In the genomic region with DNA sequence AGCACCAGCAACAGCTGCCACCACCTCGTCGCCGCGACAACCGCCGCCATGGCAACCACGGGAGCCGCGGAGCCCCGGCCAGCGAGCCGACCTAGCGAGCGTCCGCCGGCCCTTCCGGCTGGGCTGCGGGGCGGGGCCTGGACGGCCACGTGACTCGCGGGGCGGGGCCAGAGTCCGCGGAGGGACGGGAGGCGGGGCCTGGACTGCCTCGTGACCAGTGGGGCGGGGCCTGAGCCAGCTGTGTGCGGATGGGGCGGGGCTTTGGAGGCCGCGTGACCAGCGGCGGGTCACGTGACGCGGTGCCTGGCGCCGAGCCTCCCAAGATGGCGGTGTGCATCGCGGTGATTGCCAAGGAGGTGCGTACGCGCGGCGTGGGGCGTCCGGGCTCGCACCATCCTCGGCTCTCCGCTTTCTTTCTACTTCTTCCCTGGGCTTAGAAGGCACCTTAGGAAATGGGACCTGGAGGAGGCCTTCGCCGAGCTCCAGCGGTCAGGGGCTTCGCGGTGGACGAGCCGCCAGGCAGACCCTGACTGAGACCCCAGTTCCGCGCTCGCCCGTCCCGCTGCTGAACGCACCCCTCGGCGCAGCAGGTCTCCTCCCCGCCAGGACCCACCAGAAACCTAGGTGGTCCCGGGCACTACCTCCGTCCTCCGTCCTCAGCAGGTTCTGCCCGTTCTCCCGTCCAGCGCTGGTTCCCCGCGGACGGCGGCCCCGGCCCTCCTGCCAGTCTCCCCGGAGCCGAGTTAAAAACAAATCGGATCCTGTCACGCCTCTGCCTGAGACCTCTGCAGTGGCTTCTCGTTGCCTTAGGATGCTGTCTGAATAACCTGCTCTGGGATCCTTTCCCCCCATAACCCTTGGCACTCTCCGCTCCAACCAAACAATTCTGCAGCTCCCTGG, we compare ENCODE assay signal across 1 cellular context.
TF ChIP-seq lines count a peak whose summit lies in the region.

A gene with protein sequence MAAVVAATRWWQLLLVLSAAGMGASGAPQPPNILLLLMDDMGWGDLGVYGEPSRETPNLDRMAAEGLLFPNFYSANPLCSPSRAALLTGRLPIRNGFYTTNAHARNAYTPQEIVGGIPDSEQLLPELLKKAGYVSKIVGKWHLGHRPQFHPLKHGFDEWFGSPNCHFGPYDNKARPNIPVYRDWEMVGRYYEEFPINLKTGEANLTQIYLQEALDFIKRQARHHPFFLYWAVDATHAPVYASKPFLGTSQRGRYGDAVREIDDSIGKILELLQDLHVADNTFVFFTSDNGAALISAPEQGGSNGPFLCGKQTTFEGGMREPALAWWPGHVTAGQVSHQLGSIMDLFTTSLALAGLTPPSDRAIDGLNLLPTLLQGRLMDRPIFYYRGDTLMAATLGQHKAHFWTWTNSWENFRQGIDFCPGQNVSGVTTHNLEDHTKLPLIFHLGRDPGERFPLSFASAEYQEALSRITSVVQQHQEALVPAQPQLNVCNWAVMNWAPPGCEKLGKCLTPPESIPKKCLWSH (minus strand): TSS at position 120 of the 900 bp plus-strand sequence. CDS start 70 bp downstream, at position 50.
A gene with protein sequence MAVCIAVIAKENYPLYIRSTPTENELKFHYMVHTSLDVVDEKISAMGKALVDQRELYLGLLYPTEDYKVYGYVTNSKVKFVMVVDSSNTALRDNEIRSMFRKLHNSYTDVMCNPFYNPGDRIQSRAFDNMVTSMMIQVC (plus strand): TSS at position 300 of the 900 bp plus-strand sequence. CDS start 24 bp downstream, at position 324.

TF ChIP-seq in WTC11, 78 proteins besides CTCF, POLR2A, EP300 and RAD21 (continued from another document):
- TF ChIP-seq CREM (CRISPR knock-in tag; IDR thresholded peaks at IDR 0.05) = peak; percentile 35; the same call in 1 of the 2 replicates
- TF ChIP-seq CBFB (CRISPR knock-in tag; IDR thresholded peaks at IDR 0.05; ENCODE audit: low read depth) = no peak
- TF ChIP-seq ZNF232 (CRISPR knock-in tag; IDR thresholded peaks at IDR 0.05) = peak; percentile 85
- no peak for TF ChIP-seq TEAD1 (CRISPR knock-in tag; IDR thresholded peaks at IDR 0.05)
- TF ChIP-seq, protein P1, sequence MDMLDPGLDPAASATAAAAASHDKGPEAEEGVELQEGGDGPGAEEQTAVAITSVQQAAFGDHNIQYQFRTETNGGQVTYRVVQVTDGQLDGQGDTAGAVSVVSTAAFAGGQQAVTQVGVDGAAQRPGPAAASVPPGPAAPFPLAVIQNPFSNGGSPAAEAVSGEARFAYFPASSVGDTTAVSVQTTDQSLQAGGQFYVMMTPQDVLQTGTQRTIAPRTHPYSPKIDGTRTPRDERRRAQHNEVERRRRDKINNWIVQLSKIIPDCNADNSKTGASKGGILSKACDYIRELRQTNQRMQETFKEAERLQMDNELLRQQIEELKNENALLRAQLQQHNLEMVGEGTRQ (CRISPR knock-in tag; IDR thresholded peaks at IDR 0.05) = peak; percentile 100
- no peak for TF ChIP-seq NFATC4 (CRISPR knock-in tag; IDR thresholded peaks at IDR 0.05)
- TF ChIP-seq NFYB (CRISPR knock-in tag; conservative IDR thresholded peaks at IDR 0.05; ENCODE audit: low read depth) = no peak; the same call in 1 of the 2 replicates
- TF ChIP-seq, protein P2, sequence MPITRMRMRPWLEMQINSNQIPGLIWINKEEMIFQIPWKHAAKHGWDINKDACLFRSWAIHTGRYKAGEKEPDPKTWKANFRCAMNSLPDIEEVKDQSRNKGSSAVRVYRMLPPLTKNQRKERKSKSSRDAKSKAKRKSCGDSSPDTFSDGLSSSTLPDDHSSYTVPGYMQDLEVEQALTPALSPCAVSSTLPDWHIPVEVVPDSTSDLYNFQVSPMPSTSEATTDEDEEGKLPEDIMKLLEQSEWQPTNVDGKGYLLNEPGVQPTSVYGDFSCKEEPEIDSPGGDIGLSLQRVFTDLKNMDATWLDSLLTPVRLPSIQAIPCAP (CRISPR knock-in tag; IDR thresholded peaks at IDR 0.05) = no peak
- no peak for TF ChIP-seq KAT7 (CRISPR knock-in tag; IDR thresholded peaks at IDR 0.05; ENCODE audit: borderline replicate concordance)
- TF ChIP-seq TCF7 (CRISPR knock-in tag; IDR thresholded peaks at IDR 0.05; ENCODE audit: low read depth) = no peak
- TF ChIP-seq, protein P3, sequence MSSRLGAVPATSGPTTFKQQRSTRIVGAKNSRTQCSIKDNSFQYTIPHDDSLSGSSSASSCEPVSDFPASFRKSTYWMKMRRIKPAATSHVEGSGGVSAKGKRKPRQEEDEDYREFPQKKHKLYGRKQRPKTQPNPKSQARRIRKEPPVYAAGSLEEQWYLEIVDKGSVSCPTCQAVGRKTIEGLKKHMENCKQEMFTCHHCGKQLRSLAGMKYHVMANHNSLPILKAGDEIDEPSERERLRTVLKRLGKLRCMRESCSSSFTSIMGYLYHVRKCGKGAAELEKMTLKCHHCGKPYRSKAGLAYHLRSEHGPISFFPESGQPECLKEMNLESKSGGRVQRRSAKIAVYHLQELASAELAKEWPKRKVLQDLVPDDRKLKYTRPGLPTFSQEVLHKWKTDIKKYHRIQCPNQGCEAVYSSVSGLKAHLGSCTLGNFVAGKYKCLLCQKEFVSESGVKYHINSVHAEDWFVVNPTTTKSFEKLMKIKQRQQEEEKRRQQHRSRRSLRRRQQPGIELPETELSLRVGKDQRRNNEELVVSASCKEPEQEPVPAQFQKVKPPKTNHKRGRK (CRISPR knock-in tag; IDR thresholded peaks at IDR 0.05; ENCODE audit: borderline replicate concordance) = no peak
- TF ChIP-seq, protein P4, sequence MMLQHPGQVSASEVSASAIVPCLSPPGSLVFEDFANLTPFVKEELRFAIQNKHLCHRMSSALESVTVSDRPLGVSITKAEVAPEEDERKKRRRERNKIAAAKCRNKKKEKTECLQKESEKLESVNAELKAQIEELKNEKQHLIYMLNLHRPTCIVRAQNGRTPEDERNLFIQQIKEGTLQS (CRISPR knock-in tag; conservative IDR thresholded peaks at IDR 0.05) = no peak
- no peak for TF ChIP-seq HMGA2 (CRISPR knock-in tag; IDR thresholded peaks at IDR 0.05)
- TF ChIP-seq GRHL2 (CRISPR knock-in tag; IDR thresholded peaks at IDR 0.05; ENCODE audit: insufficient replicate concordance, severe bottlenecking) = no peak
- TF ChIP-seq ZNF396 (CRISPR knock-in tag; IDR thresholded peaks at IDR 0.05; ENCODE audit: borderline replicate concordance) = no peak
- TF ChIP-seq FOXK1 (CRISPR knock-in tag; IDR thresholded peaks at IDR 0.05) = peak; percentile 78; the same call in 1 of the 2 replicates
- TF ChIP-seq IRF2 (CRISPR knock-in tag; IDR thresholded peaks at IDR 0.05; ENCODE audit: borderline replicate concordance, low read depth) = no peak
- TF ChIP-seq, protein P5, sequence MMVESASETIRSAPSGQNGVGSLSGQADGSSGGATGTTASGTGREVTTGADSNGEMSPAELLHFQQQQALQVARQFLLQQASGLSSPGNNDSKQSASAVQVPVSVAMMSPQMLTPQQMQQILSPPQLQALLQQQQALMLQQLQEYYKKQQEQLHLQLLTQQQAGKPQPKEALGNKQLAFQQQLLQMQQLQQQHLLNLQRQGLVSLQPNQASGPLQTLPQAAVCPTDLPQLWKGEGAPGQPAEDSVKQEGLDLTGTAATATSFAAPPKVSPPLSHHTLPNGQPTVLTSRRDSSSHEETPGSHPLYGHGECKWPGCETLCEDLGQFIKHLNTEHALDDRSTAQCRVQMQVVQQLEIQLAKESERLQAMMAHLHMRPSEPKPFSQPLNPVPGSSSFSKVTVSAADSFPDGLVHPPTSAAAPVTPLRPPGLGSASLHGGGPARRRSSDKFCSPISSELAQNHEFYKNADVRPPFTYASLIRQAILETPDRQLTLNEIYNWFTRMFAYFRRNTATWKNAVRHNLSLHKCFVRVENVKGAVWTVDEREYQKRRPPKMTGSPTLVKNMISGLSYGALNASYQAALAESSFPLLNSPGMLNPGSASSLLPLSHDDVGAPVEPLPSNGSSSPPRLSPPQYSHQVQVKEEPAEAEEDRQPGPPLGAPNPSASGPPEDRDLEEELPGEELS (CRISPR knock-in tag; IDR thresholded peaks at IDR 0.05) = no peak
- TF ChIP-seq OVOL2 (CRISPR knock-in tag; IDR thresholded peaks at IDR 0.05; ENCODE audit: borderline replicate concordance) = no peak
